In genomic region chr19:7629347-7630054, GRCh38 we compare ENCODE assay signal across 1 cellular context.
TF ChIP-seq lines count a peak whose summit lies in the region.

A gene with protein sequence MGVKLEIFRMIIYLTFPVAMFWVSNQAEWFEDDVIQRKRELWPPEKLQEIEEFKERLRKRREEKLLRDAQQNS (plus strand): TSS chr19:7629793. CDS start chr19:7629834, 41 bp downstream.
TSS of gene XAB2 (minus strand) at chr19:7629545. CDS start at chr19:7629527, 18 bp downstream.

TF ChIP-seq in GM12878, 131 proteins besides CTCF, POLR2A, EP300 and RAD21 (continued from another document and continues in another):
- TF ChIP-seq E4F1 (IDR thresholded peaks at IDR 0.05; ENCODE audit: borderline replicate concordance, partially characterized antibody): peak; percentile 88
- no peak for TF ChIP-seq TCF7 (IDR thresholded peaks at IDR 0.05; ENCODE audit: borderline replicate concordance)
- no peak for TF ChIP-seq SMAD1 (IDR thresholded peaks at IDR 0.05; ENCODE audit: low read depth, partially characterized antibody)
- TF ChIP-seq RBBP5 (conservative IDR thresholded peaks at IDR 0.05): no peak
- no peak for TF ChIP-seq CHD4 (IDR thresholded peaks at IDR 0.05)
- TF ChIP-seq FOXK2 (IDR thresholded peaks at IDR 0.05): peak; percentile 93
- TF ChIP-seq SMC3 (IDR thresholded peaks at IDR 0.05; ENCODE audit: borderline replicate concordance, low read length): no peak
- TF ChIP-seq CEBPB (IDR thresholded peaks at IDR 0.05; ENCODE audit: borderline replicate concordance in 1 of 2, low read depth in 2 of 2, low read length in 2 of 2): no peak
- TF ChIP-seq, protein P1, sequence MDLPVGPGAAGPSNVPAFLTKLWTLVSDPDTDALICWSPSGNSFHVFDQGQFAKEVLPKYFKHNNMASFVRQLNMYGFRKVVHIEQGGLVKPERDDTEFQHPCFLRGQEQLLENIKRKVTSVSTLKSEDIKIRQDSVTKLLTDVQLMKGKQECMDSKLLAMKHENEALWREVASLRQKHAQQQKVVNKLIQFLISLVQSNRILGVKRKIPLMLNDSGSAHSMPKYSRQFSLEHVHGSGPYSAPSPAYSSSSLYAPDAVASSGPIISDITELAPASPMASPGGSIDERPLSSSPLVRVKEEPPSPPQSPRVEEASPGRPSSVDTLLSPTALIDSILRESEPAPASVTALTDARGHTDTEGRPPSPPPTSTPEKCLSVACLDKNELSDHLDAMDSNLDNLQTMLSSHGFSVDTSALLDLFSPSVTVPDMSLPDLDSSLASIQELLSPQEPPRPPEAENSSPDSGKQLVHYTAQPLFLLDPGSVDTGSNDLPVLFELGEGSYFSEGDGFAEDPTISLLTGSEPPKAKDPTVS (IDR thresholded peaks at IDR 0.05; ENCODE audit: low read depth, low read length): no peak
- peak; percentile 99 for TF ChIP-seq SP1 (IDR thresholded peaks at IDR 0.05; ENCODE audit: low read depth, low read length)
- TF ChIP-seq HCFC1 (IDR thresholded peaks at IDR 0.05; ENCODE audit: low read length): peak; percentile 77
- TF ChIP-seq SRF (IDR thresholded peaks at IDR 0.05; ENCODE audit: low read depth in 2 of 2, low read length in 2 of 2): peak in 1 of 2 experiments; percentile 31; a peak in 1 of 4 replicates
- TF ChIP-seq HDGF (IDR thresholded peaks at IDR 0.05): no peak
- no peak for TF ChIP-seq NFXL1 (IDR thresholded peaks at IDR 0.05; ENCODE audit: borderline replicate concordance)
- peak; percentile 76 for TF ChIP-seq SIN3A (IDR thresholded peaks at IDR 0.05; ENCODE audit: low read depth, low read length)
- no peak for TF ChIP-seq ZNF24 (IDR thresholded peaks at IDR 0.05)
- 0 out of 2 replicates have a peak, but pooled peaks have one; percentile 50 for TF ChIP-seq CBFB (IDR thresholded peaks at IDR 0.05; ENCODE audit: low read depth)
- TF ChIP-seq WRNIP1 (IDR thresholded peaks at IDR 0.05; ENCODE audit: borderline replicate concordance, low read depth, low read length): no peak
- no peak for TF ChIP-seq HDAC6 (IDR thresholded peaks at IDR 0.05; ENCODE audit: unreplicated experiment)
- TF ChIP-seq, protein P2, sequence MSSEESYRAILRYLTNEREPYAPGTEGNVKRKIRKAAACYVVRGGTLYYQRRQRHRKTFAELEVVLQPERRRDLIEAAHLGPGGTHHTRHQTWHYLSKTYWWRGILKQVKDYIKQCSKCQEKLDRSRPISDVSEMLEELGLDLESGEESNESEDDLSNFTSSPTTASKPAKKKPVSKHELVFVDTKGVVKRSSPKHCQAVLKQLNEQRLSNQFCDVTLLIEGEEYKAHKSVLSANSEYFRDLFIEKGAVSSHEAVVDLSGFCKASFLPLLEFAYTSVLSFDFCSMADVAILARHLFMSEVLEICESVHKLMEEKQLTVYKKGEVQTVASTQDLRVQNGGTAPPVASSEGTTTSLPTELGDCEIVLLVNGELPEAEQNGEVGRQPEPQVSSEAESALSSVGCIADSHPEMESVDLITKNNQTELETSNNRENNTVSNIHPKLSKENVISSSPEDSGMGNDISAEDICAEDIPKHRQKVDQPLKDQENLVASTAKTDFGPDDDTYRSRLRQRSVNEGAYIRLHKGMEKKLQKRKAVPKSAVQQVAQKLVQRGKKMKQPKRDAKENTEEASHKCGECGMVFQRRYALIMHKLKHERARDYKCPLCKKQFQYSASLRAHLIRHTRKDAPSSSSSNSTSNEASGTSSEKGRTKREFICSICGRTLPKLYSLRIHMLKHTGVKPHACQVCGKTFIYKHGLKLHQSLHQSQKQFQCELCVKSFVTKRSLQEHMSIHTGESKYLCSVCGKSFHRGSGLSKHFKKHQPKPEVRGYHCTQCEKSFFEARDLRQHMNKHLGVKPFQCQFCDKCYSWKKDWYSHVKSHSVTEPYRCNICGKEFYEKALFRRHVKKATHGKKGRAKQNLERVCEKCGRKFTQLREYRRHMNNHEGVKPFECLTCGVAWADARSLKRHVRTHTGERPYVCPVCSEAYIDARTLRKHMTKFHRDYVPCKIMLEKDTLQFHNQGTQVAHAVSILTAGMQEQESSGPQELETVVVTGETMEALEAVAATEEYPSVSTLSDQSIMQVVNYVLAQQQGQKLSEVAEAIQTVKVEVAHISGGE (CRISPR knock-in tag; IDR thresholded peaks at IDR 0.05): no peak
- TF ChIP-seq, protein P3, sequence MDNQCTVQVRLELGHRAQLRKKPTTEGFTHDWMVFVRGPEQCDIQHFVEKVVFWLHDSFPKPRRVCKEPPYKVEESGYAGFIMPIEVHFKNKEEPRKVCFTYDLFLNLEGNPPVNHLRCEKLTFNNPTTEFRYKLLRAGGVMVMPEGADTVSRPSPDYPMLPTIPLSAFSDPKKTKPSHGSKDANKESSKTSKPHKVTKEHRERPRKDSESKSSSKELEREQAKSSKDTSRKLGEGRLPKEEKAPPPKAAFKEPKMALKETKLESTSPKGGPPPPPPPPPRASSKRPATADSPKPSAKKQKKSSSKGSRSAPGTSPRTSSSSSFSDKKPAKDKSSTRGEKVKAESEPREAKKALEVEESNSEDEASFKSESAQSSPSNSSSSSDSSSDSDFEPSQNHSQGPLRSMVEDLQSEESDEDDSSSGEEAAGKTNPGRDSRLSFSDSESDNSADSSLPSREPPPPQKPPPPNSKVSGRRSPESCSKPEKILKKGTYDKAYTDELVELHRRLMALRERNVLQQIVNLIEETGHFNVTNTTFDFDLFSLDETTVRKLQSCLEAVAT (IDR thresholded peaks at IDR 0.05): no peak
- TF ChIP-seq IRF5 (IDR thresholded peaks at IDR 0.05; ENCODE audit: borderline replicate concordance): no peak
- TF ChIP-seq, protein P4, sequence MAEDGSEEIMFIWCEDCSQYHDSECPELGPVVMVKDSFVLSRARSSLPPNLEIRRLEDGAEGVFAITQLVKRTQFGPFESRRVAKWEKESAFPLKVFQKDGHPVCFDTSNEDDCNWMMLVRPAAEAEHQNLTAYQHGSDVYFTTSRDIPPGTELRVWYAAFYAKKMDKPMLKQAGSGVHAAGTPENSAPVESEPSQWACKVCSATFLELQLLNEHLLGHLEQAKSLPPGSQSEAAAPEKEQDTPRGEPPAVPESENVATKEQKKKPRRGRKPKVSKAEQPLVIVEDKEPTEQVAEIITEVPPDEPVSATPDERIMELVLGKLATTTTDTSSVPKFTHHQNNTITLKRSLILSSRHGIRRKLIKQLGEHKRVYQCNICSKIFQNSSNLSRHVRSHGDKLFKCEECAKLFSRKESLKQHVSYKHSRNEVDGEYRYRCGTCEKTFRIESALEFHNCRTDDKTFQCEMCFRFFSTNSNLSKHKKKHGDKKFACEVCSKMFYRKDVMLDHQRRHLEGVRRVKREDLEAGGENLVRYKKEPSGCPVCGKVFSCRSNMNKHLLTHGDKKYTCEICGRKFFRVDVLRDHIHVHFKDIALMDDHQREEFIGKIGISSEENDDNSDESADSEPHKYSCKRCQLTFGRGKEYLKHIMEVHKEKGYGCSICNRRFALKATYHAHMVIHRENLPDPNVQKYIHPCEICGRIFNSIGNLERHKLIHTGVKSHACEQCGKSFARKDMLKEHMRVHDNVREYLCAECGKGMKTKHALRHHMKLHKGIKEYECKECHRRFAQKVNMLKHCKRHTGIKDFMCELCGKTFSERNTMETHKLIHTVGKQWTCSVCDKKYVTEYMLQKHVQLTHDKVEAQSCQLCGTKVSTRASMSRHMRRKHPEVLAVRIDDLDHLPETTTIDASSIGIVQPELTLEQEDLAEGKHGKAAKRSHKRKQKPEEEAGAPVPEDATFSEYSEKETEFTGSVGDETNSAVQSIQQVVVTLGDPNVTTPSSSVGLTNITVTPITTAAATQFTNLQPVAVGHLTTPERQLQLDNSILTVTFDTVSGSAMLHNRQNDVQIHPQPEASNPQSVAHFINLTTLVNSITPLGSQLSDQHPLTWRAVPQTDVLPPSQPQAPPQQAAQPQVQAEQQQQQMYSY (CRISPR knock-in tag; IDR thresholded peaks at IDR 0.05): no peak
- 0 out of 2 replicates have a peak, but pooled peaks have one; percentile 52 for TF ChIP-seq GATAD2B (conservative IDR thresholded peaks at IDR 0.05; ENCODE audit: low read depth)
- no peak for TF ChIP-seq JUND (IDR thresholded peaks at IDR 0.05; ENCODE audit: low read depth, low read length)
- no peak for TF ChIP-seq SREBF2 (IDR thresholded peaks at IDR 0.05; ENCODE audit: low read length)
- no peak for TF ChIP-seq CHD1 (IDR thresholded peaks at IDR 0.05; ENCODE audit: low read depth, low read length)
- no peak for TF ChIP-seq USF1 (IDR thresholded peaks at IDR 0.05; ENCODE audit: borderline replicate concordance, extremely low read length, insufficient read depth, low read depth, low read length)
- TF ChIP-seq IRF3 (IDR thresholded peaks at IDR 0.05): peak; percentile 91
- no peak for TF ChIP-seq TCF12 (IDR thresholded peaks at IDR 0.05; ENCODE audit: low read depth, low read length)
- peak; percentile 90 for TF ChIP-seq MXI1 (IDR thresholded peaks at IDR 0.05; ENCODE audit: low read depth, low read length)
- TF ChIP-seq RFX5 (IDR thresholded peaks at IDR 0.05; ENCODE audit: low read depth, low read length): no peak; the same call in 1 of the 2 replicates
- no peak for TF ChIP-seq ZNF274 (IDR thresholded peaks at IDR 0.05; ENCODE audit: insufficient read depth, insufficient read length)
- no peak for TF ChIP-seq EGR1 (IDR thresholded peaks at IDR 0.05; ENCODE audit: borderline replicate concordance in 1 of 2, low read depth in 2 of 2, low read length in 2 of 2)
- TF ChIP-seq RUNX3 (IDR thresholded peaks at IDR 0.05; ENCODE audit: low read length): peak; percentile 16; the same call in 1 of the 2 replicates
- TF ChIP-seq ZBTB4 (CRISPR knock-in tag; IDR thresholded peaks at IDR 0.05): no peak
- no peak for TF ChIP-seq CBX5 (IDR thresholded peaks at IDR 0.05; ENCODE audit: low read depth)
- no peak for TF ChIP-seq NR2C2 (IDR thresholded peaks at IDR 0.05; ENCODE audit: borderline replicate concordance, control insufficient read depth, insufficient read length, low read depth)
- TF ChIP-seq IKZF1 (conservative IDR thresholded peaks at IDR 0.05): peak; percentile 65
- peak; percentile 100 for TF ChIP-seq PKNOX1 (IDR thresholded peaks at IDR 0.05)
